Comparison of ENCODE assay signal across 15 cellular contexts in the genomic region with DNA sequence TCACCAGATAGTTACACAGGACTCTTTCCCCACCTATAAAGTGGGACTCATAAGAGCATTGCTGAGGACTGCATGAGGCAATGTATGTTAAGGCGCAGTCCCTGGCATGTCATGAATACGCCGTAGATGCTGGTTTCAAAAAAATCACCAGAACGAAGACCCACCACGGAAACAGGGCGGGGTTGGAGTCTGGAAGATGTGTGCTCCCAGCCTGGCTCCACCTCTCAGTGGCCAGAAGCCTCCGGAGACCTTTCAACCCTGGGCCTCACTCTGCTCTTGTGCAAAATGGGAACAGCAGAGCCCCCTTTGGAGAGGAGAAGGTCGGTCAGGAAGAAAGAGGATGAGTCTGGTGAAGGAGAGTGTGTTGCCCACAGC.
"Had no signal": no experiment of that assay in that cellular context is flagged by ENCODE, and none has a peak within 500 bp of the region (broad histone marks: within the 10 kb centered on the region; RNA-seq: fewer than 3 reads in every experiment).

No MANE protein-coding gene starts in this region.

- H3K4me3 ChIP-seq: thoracic aorta had no signal

- H3K9me3 Mint-ChIP-seq: activated naive CD4-positive, alpha-beta T cell treated with anti-CD3 and anti-CD28 coated beads, Interleukin-2, amount 50 U/mL, for 24 hours; activated T-cell treated with anti-CD3 and anti-CD28 coated beads, Interleukin-2, amount 50 U/mL, for 24 hours; stimulated activated naive CD8-positive, alpha-beta T cell treated with anti-CD3 and anti-CD28 coated beads, Interleukin-15, Interleukin-2, amounts not matched to agents 100 ng/mL and 50 ng/mL, for 24 hours; T-cell had no signal

- H3K27ac ChIP-seq: thoracic aorta had no signal

- DNase-seq: activated CD4-positive, alpha-beta T cell treated with anti-CD3 and anti-CD28 coated beads for 1 hour; activated CD4-positive, alpha-beta T cell treated with anti-CD3 and anti-CD28 coated beads, Interleukin-2, amount 50 U/mL, for 48 hours; activated T-cell treated with anti-CD3 and anti-CD28 coated beads, Interleukin-2, amount 50 U/mL, for 24 hours; amniotic stem cell; caudate nucleus; midbrain; retina; small intestine; T-cell; T-helper 9 cell had no signal

- H3K4me3 Mint-ChIP-seq: activated naive CD4-positive, alpha-beta T cell treated with anti-CD3 and anti-CD28 coated beads, Interleukin-2, amount 50 U/mL, for 24 hours; activated T-cell treated with anti-CD3 and anti-CD28 coated beads, Interleukin-2, amount 50 U/mL, for 24 hours; stimulated activated naive CD8-positive, alpha-beta T cell treated with anti-CD3 and anti-CD28 coated beads, Interleukin-15, Interleukin-2, amounts not matched to agents 100 ng/mL and 50 ng/mL, for 24 hours; T-cell had no signal

- H3K36me3 ChIP-seq: thoracic aorta had no signal

- H3K36me3 Mint-ChIP-seq: activated naive CD4-positive, alpha-beta T cell treated with anti-CD3 and anti-CD28 coated beads, Interleukin-2, amount 50 U/mL, for 24 hours; T-cell had no signal

- H3K4me2 ChIP-seq: SK-N-SH had no signal

- ATAC-seq: esophagus mucosa, T-cell had no signal

- H3K9ac ChIP-seq: SK-N-SH had no signal

- H3K27me3 Mint-ChIP-seq: activated naive CD4-positive, alpha-beta T cell treated with anti-CD3 and anti-CD28 coated beads, Interleukin-2, amount 50 U/mL, for 24 hours; activated T-cell treated with anti-CD3 and anti-CD28 coated beads, Interleukin-2, amount 50 U/mL, for 24 hours; stimulated activated naive CD8-positive, alpha-beta T cell treated with anti-CD3 and anti-CD28 coated beads, Interleukin-15, Interleukin-2, amounts not matched to agents 100 ng/mL and 50 ng/mL, for 24 hours; T-cell had no signal

- H3K27ac Mint-ChIP-seq: activated naive CD4-positive, alpha-beta T cell treated with anti-CD3 and anti-CD28 coated beads, Interleukin-2, amount 50 U/mL, for 24 hours; activated T-cell treated with anti-CD3 and anti-CD28 coated beads, Interleukin-2, amount 50 U/mL, for 24 hours; stimulated activated naive CD8-positive, alpha-beta T cell treated with anti-CD3 and anti-CD28 coated beads, Interleukin-15, Interleukin-2, amounts not matched to agents 100 ng/mL and 50 ng/mL, for 24 hours; T-cell had no signal

- H3K9me3 ChIP-seq: SK-N-SH, thoracic aorta had no signal
